Comparison of ENCODE assay signal across 25 cellular contexts in genomic region chr3:52568066-52568465, GRCh38. TPM values are rescaled to one million over a fixed set of nuclear protein-coding genes. Genes with fewer than 3 reads are reported as not detected.
DNase-seq lines count a peak whose midpoint lies in the region; ATAC-seq and TF ChIP-seq lines count a peak whose summit lies in the region.
"Had no signal": no experiment of that assay in that cellular context is flagged by ENCODE, and none has a peak within 500 bp of the region (broad histone marks: within the 10 kb centered on the region; RNA-seq: fewer than 3 reads in every experiment).

No MANE protein-coding gene starts in this region.

- POLR2A ChIA-PET in HCT116 (lab: Charles Lee) = no interaction called here

- no peaks in the 10 kb centered on the region for H3K4me1 Mint-ChIP-seq in endothelial cell (ENCODE audit: unreplicated experiment)

- no peaks in the 10 kb centered on the region for H3K9me3 Mint-ChIP-seq in endothelial cell (ENCODE audit: unreplicated experiment)
- H3K9me3 Mint-ChIP-seq: CD8-positive, alpha-beta T cell; IgD-negative memory B cell had no signal

- H3K14ac ChIP-seq in trophoblast cell (ENCODE audit: low read length) = no peak overlapping the region

- H3K36me3 Mint-ChIP-seq in endothelial cell (ENCODE audit: low read depth, unreplicated experiment) = peaks cover 16% of the 10 kb centered on the region

- no peak overlapping the region for H3K27ac Mint-ChIP-seq in endothelial cell (ENCODE audit: unreplicated experiment)
- H3K27ac Mint-ChIP-seq: CD8-positive, alpha-beta T cell had no signal

- no peak overlapping the region for H2AK5ac ChIP-seq in trophoblast cell (ENCODE audit: low read length)

- intact Hi-C loops in HCT116 (cut with micrococcal nuclease) = no loop called here

- peak overlapping the region; percentile 9 for H3K4me3 Mint-ChIP-seq in endothelial cell (ENCODE audit: unreplicated experiment)
- H3K4me3 Mint-ChIP-seq: CD8-positive, alpha-beta T cell; IgD-negative memory B cell had no signal

- H3K36me3 ChIP-seq in HCT116 (ENCODE audit: control insufficient read depth in 1 of 2, insufficient read depth in 2 of 2, low read length in 2 of 2) (peaks cover 7 to 10% of the 10 kb centered on the region in 2 experiments), trophoblast cell (ENCODE audit: control insufficient read depth in 1 of 2, insufficient read depth in 2 of 2, low read length in 2 of 2) (peaks cover 5 to 7% of the 10 kb centered on the region in 2 experiments), H7 (replicated peaks; ENCODE audit: control insufficient read depth, insufficient read depth, low read length) (peaks cover 1% of the 10 kb centered on the region; the same call in 1 of the 2 replicates)

- no peak overlapping the region for H2BK5ac ChIP-seq in trophoblast cell (ENCODE audit: low read depth, low read length, poor library complexity)

- H3K4me1 ChIP-seq in HCT116 (ENCODE audit: control insufficient read depth in 1 of 2, insufficient read depth in 2 of 2, low read length in 2 of 2) (peaks cover 22 to 33% of the 10 kb centered on the region in 2 experiments), trophoblast cell (ENCODE audit: control insufficient read depth in 1 of 2, insufficient read depth in 2 of 2, low read length in 2 of 2) (peaks cover 0 to 2% of the 10 kb centered on the region in 2 experiments)
- H3K4me1 ChIP-seq: Caco-2 had no signal

- H3K27ac ChIP-seq in HCT116 (ENCODE audit: low read depth, low read length) (peak overlapping the region; percentile 30), trophoblast cell (ENCODE audit: low read depth, low read length) (no peak overlapping the region)
- H3K27ac ChIP-seq: KMS-11, SK-N-MC had no signal

- no CpG with 5 or more reads among the region's 2 CpGs for WGBS in trophoblast cell (ENCODE audit: extremely low coverage, insufficient coverage, insufficient read length)

- no peak overlapping the region for H2BK12ac ChIP-seq in trophoblast cell (ENCODE audit: low read length)

- no peak for TF ChIP-seq RAD21 in HCT116 (IDR thresholded peaks at IDR 0.05; ENCODE audit: low read depth)

- no TSS peak for BruUV-seq in HCT116 (replicated peaks; lab: Mats Ljungman, UMichigan)

- no peaks in the 10 kb centered on the region for H3K27me3 ChIP-seq in HCT116 (ENCODE audit: insufficient read depth, low read length)
- no peaks in the 10 kb centered on the region for H3K27me3 ChIP-seq in trophoblast cell (ENCODE audit: insufficient read depth, low read length)
- H3K27me3 ChIP-seq in H7 (ENCODE audit: control insufficient read depth, insufficient read depth, low read length) = no peaks in the 10 kb centered on the region

- no peak overlapping the region for H4K91ac ChIP-seq in trophoblast cell (ENCODE audit: low read depth, low read length)

- H4K12ac ChIP-seq in trophoblast cell (ENCODE audit: low read depth, low read length) = no peak overlapping the region

- H3K9me2 ChIP-seq in HCT116 (ENCODE audit: insufficient read depth) = no peaks in the 10 kb centered on the region

- H3K23ac ChIP-seq in trophoblast cell (ENCODE audit: low read length) = no peak overlapping the region

- H3K9me3 ChIP-seq in HCT116 (ENCODE audit: control insufficient read depth in 1 of 2, insufficient read depth in 1 of 2, low read depth in 1 of 2, low read length in 2 of 2) = no peaks in the 10 kb centered on the region
- no peaks in the 10 kb centered on the region for H3K9me3 ChIP-seq in trophoblast cell (ENCODE audit: insufficient read depth, low read depth, low read length)
- H3K9me3 ChIP-seq: Caco-2 had no signal

- H2BK120ac ChIP-seq in trophoblast cell (ENCODE audit: insufficient read depth, low read length, poor library complexity) = no peak overlapping the region

- no peaks in the 10 kb centered on the region for H3K79me1 ChIP-seq in trophoblast cell (ENCODE audit: low read length)

- H3K9ac ChIP-seq in HCT116 (ENCODE audit: low read length) = no peak overlapping the region
- H3K9ac ChIP-seq in trophoblast cell (ENCODE audit: low read length) = no peak overlapping the region
- H3K9ac ChIP-seq: KMS-11 had no signal

- H3K79me2 ChIP-seq in HCT116 (ENCODE audit: insufficient read depth, low read length) (no peaks in the 10 kb centered on the region), trophoblast cell (ENCODE audit: control insufficient read depth, insufficient read depth, low read length, poor library complexity) (no peaks in the 10 kb centered on the region)

- H3K4me3 ChIP-seq in HCT116 (replicated peaks in 1 of 2; ENCODE audit: low read depth in 1 of 2, low read length in 2 of 2) (no peak overlapping the region), trophoblast cell (ENCODE audit: low read depth, low read length) (no peak overlapping the region), H7 (ENCODE audit: insufficient read depth, low read depth, low read length) (no peak overlapping the region)
- H3K4me3 ChIP-seq: SK-N-MC had no signal

- peak; percentile 68 for ATAC-seq in HCT116
- ATAC-seq in GM21381 (IDR thresholded peaks at IDR 0.05; ENCODE audit: unreplicated experiment) = no peak
- ATAC-seq: CD8-positive, alpha-beta T cell; Panc1 had no signal

- TF ChIP-seq POLR2A in HCT116 (IDR thresholded peaks at IDR 0.05; ENCODE audit: borderline replicate concordance, extremely low read depth, insufficient read depth, insufficient read length) = no peak

- H3K4ac ChIP-seq in trophoblast cell (ENCODE audit: low read depth, low read length) = no peak overlapping the region

- DNase-seq in HCT116 (ENCODE audit: low read depth, low spot score) = no peak
- peak; percentile 30 for DNase-seq in HT-29 (ENCODE audit: low spot score)
- DNase-seq in endothelial cell (ENCODE audit: low spot score) = no peak
- peak; percentile 74 to 76 for DNase-seq in trophoblast cell
- no peak for DNase-seq in SIG-M5 (lab: John Stamatoyannopoulos, UW)
- DNase-seq in H7 = no peak
- DNase-seq: C1 segment of cervical spinal cord; Caco-2; CD8-positive, alpha-beta T cell; DMS 273 treated with DMSO at 0.1 percent for 48 hours; DMS79; EL; GDM1; NCI-H1092; NCI-H1417 treated with DMSO at 0.1 percent for 48 hours; NCI-H1694 treated with DMSO at 0.1 percent for 48 hours; NCI-H2081; NCI-H2227 treated with DMSO at 0.1 percent for 48 hours; NCI-H526 treated with DMSO at 0.1 percent for 48 hours; SHP77 treated with DMSO at 0.1 percent for 48 hours had no signal

- CTCF ChIA-PET in HCT116 (lab: Charles Lee) = no interaction called here

- H2AFZ ChIP-seq in HCT116 (ENCODE audit: low read depth, low read length, poor library complexity, severe bottlenecking) (no peak overlapping the region), trophoblast cell (ENCODE audit: insufficient read depth, low read length, poor library complexity) (no peak overlapping the region)

- H3K18ac ChIP-seq in trophoblast cell (ENCODE audit: low read length) = no peak overlapping the region

- H4K20me1 ChIP-seq in HCT116 (ENCODE audit: insufficient read depth) = no peaks in the 10 kb centered on the region

- no peaks in the 10 kb centered on the region for H3K27me3 Mint-ChIP-seq in endothelial cell (ENCODE audit: unreplicated experiment)
- H3K27me3 Mint-ChIP-seq: IgD-negative memory B cell had no signal

- H4K8ac ChIP-seq in trophoblast cell (ENCODE audit: low read depth, low read length) = no peak overlapping the region

- TF ChIP-seq CTCF in HCT116 (IDR thresholded peaks at IDR 0.05 in 2 of 3, conservative IDR thresholded peaks at IDR 0.05 in 1 of 3; ENCODE audit: borderline replicate concordance in 1 of 3, insufficient read depth in 1 of 3, low read depth in 2 of 3, low read length in 2 of 3) (no peak), endothelial cell (IDR thresholded peaks at IDR 0.05; ENCODE audit: unreplicated experiment) (no peak)

- RAD21 ChIA-PET in HCT116 (lab: Charles Lee; ENCODE audit: low non-redundant PET in 1 of 2, low total read pairs in 2 of 2, uncharacterized antibody in 2 of 2, unreplicated experiment in 2 of 2) = interaction anchor here in 1 of 2 experiments (0.7 kb wide), 1 partner anchor 102 kb away, joined by 3 read pairs; no protein-coding TSS in a partner anchor

- peak overlapping the region; percentile 54 for H3K4me2 ChIP-seq in HCT116 (ENCODE audit: low read length)
- no peak overlapping the region for H3K4me2 ChIP-seq in trophoblast cell (ENCODE audit: low read length)
- H3K4me2 ChIP-seq: KMS-11 had no signal

TF ChIP-seq in HCT116, 20 proteins besides CTCF, POLR2A, EP300 and RAD21:
- TF ChIP-seq SP1 (IDR thresholded peaks at IDR 0.05; ENCODE audit: low read depth) (0 out of 2 replicates have a peak, but pooled peaks have one; percentile 12), EGR1 (IDR thresholded peaks at IDR 0.05; ENCODE audit: low read depth) (peak; percentile 55; the same call in 1 of the 2 replicates), ATF3 (IDR thresholded peaks at IDR 0.05) (no peak), EZH2phosphoT487 (IDR thresholded peaks at IDR 0.05; ENCODE audit: borderline replicate concordance) (no peak), CBX3 (IDR thresholded peaks at IDR 0.05; ENCODE audit: low read depth) (no peak), FOSL1 (IDR thresholded peaks at IDR 0.05; ENCODE audit: low read depth) (peak; percentile 57; the same call in 1 of the 2 replicates)
TF ChIP-seq in HCT116: peak in this region for 3.

RNA-seq across cellular contexts. Expression of gene UQCC5, which starts 31.7 kb away (rescaled TPM):
- 14.1 TPM for total RNA-seq in HCT116 (2021; ENCODE audit: unreplicated experiment)
- 50.0 and 58.6 TPM in 2 replicates for polyA plus RNA-seq in HCT116 (2012)
- total RNA-seq in HT-29 (2014; rRNA removed; shearing (Covaris generic)) = 15.3 and 38.3 TPM in 2 replicates
- total RNA-seq in endothelial cell (ENCODE audit: unreplicated experiment) = 13.3 TPM
- 68.9 TPM in 2 replicates for polyA plus RNA-seq in trophoblast cell (2013)
- 17.0 and 21.5 TPM in 2 replicates for total RNA-seq in H7 (2014; rRNA removed; shearing (Covaris generic))

RNA-seq across cellular contexts. Expression of gene NT5DC2, which starts 34.4 kb away (rescaled TPM):
- 125 TPM for total RNA-seq in HCT116 (2021; ENCODE audit: unreplicated experiment)
- 111 and 112 TPM in 2 replicates for polyA plus RNA-seq in HCT116 (2012)
- 119 and 120 TPM in 2 replicates for total RNA-seq in HT-29 (2014; rRNA removed; shearing (Covaris generic))
- 252 TPM for total RNA-seq in endothelial cell (ENCODE audit: unreplicated experiment)
- polyA plus RNA-seq in trophoblast cell (2013) = 247 and 254 TPM in 2 replicates
- 302 and 311 TPM in 2 replicates for total RNA-seq in H7 (2014; rRNA removed; shearing (Covaris generic))

Comparison
In these comparisons a context has a peak if more than half of its experiments do, and no peak if none do; other contexts are left out.
1. DNase-seq: peak in HT-29 (single experiment) and trophoblast cell (2 of 2); none in HCT116 (single experiment), endothelial cell (single experiment), SIG-M5 (single experiment) and H7 (single experiment).